ENCODE assay signal across 35 cellular contexts in genomic region chr16:78496189-78496588, GRCh38.
A peak's percentile ranks its signal among the peaks of the same experiment; 100 is the strongest.
DNase-seq lines count a peak whose midpoint lies in the region; ATAC-seq, FAIRE-seq and TF ChIP-seq lines count a peak whose summit lies in the region.
"Had no signal": no experiment of that assay in that cellular context is flagged by ENCODE, and none has a peak within 500 bp of the region (broad histone marks: within the 10 kb centered on the region; RNA-seq: fewer than 3 reads in every experiment).

No MANE protein-coding gene starts in this region.

- CTCF ChIA-PET in HepG2 (lab: Yijun Ruan, JAX; ENCODE audit: low intra/inter-chr PET ratio, low total read pairs): no interaction called here

- TF ChIP-seq EP300 in HepG2 (IDR thresholded peaks at IDR 0.05; ENCODE audit: low read depth in 2 of 2, low read length in 2 of 2) (no peak), HepG2 (CRISPR knock-in tag; IDR thresholded peaks at IDR 0.05; ENCODE audit: borderline replicate concordance) (no peak)

- H3K36me3 ChIP-seq in liver (ENCODE audit: control insufficient read depth in 4 of 4, insufficient read depth in 3 of 4, low read depth in 1 of 4, low read length in 3 of 4) (no peaks in the 10 kb centered on the region), HepG2 (replicated peaks in 1 of 2; ENCODE audit: control insufficient read depth in 1 of 2, insufficient read depth in 2 of 2, low read length in 2 of 2) (no peaks in the 10 kb centered on the region), right lobe of liver (no peaks in the 10 kb centered on the region), psoas muscle (ENCODE audit: insufficient read depth in 1 of 2, low read depth in 1 of 2) (no peaks in the 10 kb centered on the region)
- H3K36me3 ChIP-seq: BE2C; BLaER1; BLaER1 treated with 17β-estradiol and CSF1 and Interleukin-3, amounts not matched to agents 10 nM and 100 nM had no signal

- in situ Hi-C loops in HepG2 (cut with HindIII; ENCODE audit: extremely low pct_ligation_motif_present, low pct_unique_long_range_greater_than_20kb): no loop called here

- H3K4me2 ChIP-seq in HepG2 (ENCODE audit: low read depth, low read length): no peak overlapping the region
- H3K4me2 ChIP-seq: A549; BLaER1; BLaER1 treated with 17β-estradiol and CSF1 and Interleukin-3, amounts not matched to agents 10 nM and 100 nM had no signal

- no peaks in the 10 kb centered on the region for H3K79me2 ChIP-seq in HepG2 (ENCODE audit: insufficient read depth, low read length)

- FAIRE-seq in HepG2 (lab: Jason Lieb, UNC): no peak
- FAIRE-seq: A204.1, A549, D721Med had no signal

- no peak overlapping the region for H3K4me3 ChIP-seq in liver (ENCODE audit: low read depth in 1 of 3, low read length in 3 of 3)
- H3K4me3 ChIP-seq in HepG2 (replicated peaks in 1 of 3; ENCODE audit: insufficient read depth in 1 of 3, low read depth in 2 of 3, low read length in 3 of 3): no peak overlapping the region
- no peak overlapping the region for H3K4me3 ChIP-seq in right lobe of liver
- no peak overlapping the region for H3K4me3 ChIP-seq in psoas muscle
- H3K4me3 ChIP-seq: A549; BLaER1; BLaER1 treated with 17β-estradiol and CSF1 and Interleukin-3, amounts not matched to agents 10 nM and 100 nM had no signal

- H3K27ac ChIP-seq in liver (ENCODE audit: low read depth in 1 of 2, low read length in 2 of 2): no peak overlapping the region
- no peak overlapping the region for H3K27ac ChIP-seq in HepG2 (ENCODE audit: extremely low read length, insufficient read depth, low read length)
- H3K27ac ChIP-seq in right lobe of liver: no peak overlapping the region
- no peak overlapping the region for H3K27ac ChIP-seq in psoas muscle
- H3K27ac ChIP-seq: 22Rv1; A549; BLaER1; BLaER1 treated with 17β-estradiol and CSF1 and Interleukin-3, amounts not matched to agents 10 nM and 100 nM; C4-2B had no signal

- POLR2A ChIA-PET in HepG2 (lab: Yijun Ruan, JAX): no interaction called here

- WGBS in liver: 53% methylated on average over 7 of the region's 7 CpGs
- 97% methylated on average over 7 of the region's 7 CpGs for WGBS in HepG2 (ENCODE audit: low lambda C conversion rate)
- 43% methylated on average over 7 of the region's 7 CpGs for WGBS in right lobe of liver (ENCODE audit: insufficient coverage, low coverage, low lambda C conversion rate, missing lambda C conversion rate)
- 56 to 69% (median 60%) methylated on average over 7 of the region's 7 CpGs for WGBS in psoas muscle, 3 donors

- H3K9ac ChIP-seq in liver (ENCODE audit: low read depth in 1 of 2, low read length in 2 of 2) (no peak overlapping the region), HepG2 (ENCODE audit: insufficient read depth, low read depth, low read length) (no peak overlapping the region)
- H3K9ac ChIP-seq: BLaER1; BLaER1 treated with 17β-estradiol and CSF1 and Interleukin-3, amounts not matched to agents 10 nM and 100 nM had no signal

- TF ChIP-seq POLR2A in HepG2 (IDR thresholded peaks at IDR 0.05; ENCODE audit: insufficient read depth in 1 of 2, low read depth in 2 of 2, low read length in 2 of 2) (no peak), right lobe of liver (IDR thresholded peaks at IDR 0.05) (no peak)

- DNase-seq in HepG2 (ENCODE audit: low spot score) (no peak), ecto neural progenitor cell (ENCODE audit: low spot score) (peak; percentile 1), left lobe of liver (ENCODE audit: low spot score) (no peak), right lobe of liver (no peak), activated T-cell treated with anti-CD3 and anti-CD28 coated beads for 4 hours (no peak), psoas muscle (no peak)
- DNase-seq: 8988T; ACHN; AML-193; BE2C; C1 segment of cervical spinal cord; Caco-2; Calu3; CD4-positive, alpha-beta memory T cell; CD4-positive, alpha-beta T cell; CD4-positive, CD25-positive, alpha-beta regulatory T cell; CD8-positive, alpha-beta memory T cell; CD8-positive, alpha-beta T cell; COR-L47; DMS 273 treated with DMSO at 0.1 percent for 48 hours; DMS153; DMS53; DMS79; DMS79 treated with DMSO at 0.1 percent for 48 hours; DND-41; EL had no signal

- no peak for TF ChIP-seq CTCF in liver (IDR thresholded peaks at IDR 0.05; ENCODE audit: low read depth, low read length, missing input control)
- TF ChIP-seq CTCF in HepG2 (CRISPR knock-in tag; IDR thresholded peaks at IDR 0.05): no peak
- TF ChIP-seq CTCF in right lobe of liver (IDR thresholded peaks at IDR 0.05): no peak
- TF ChIP-seq CTCF in psoas muscle (IDR thresholded peaks at IDR 0.05): no peak

- H3K9me3 ChIP-seq in liver (ENCODE audit: control insufficient read depth in 4 of 4, low read length in 3 of 4) (no peaks in the 10 kb centered on the region), HepG2 (ENCODE audit: low read length) (no peaks in the 10 kb centered on the region), right lobe of liver (no peaks in the 10 kb centered on the region), psoas muscle (no peaks in the 10 kb centered on the region)
- H3K9me3 ChIP-seq: A549; BE2C; BLaER1; BLaER1 treated with 17β-estradiol and CSF1 and Interleukin-3, amounts not matched to agents 10 nM and 100 nM; Caco-2 had no signal

- BruUV-seq in HepG2 (replicated peaks; lab: Mats Ljungman, UMichigan): no TSS peak

- H3K27me3 ChIP-seq in liver (ENCODE audit: control insufficient read depth in 4 of 4, insufficient read depth in 4 of 4, low read length in 3 of 4): no peaks in the 10 kb centered on the region
- H3K27me3 ChIP-seq in HepG2 (ENCODE audit: control insufficient read depth in 1 of 2, insufficient read depth in 2 of 2, low read length in 2 of 2): no peaks in the 10 kb centered on the region
- no peaks in the 10 kb centered on the region for H3K27me3 ChIP-seq in right lobe of liver
- no peaks in the 10 kb centered on the region for H3K27me3 ChIP-seq in psoas muscle (ENCODE audit: insufficient read depth in 3 of 3, low read length in 2 of 3)
- H3K27me3 ChIP-seq: BE2C; BLaER1; BLaER1 treated with 17β-estradiol and CSF1 and Interleukin-3, amounts not matched to agents 10 nM and 100 nM had no signal

- H3K4me1 ChIP-seq in liver (ENCODE audit: control insufficient read depth in 4 of 4, insufficient read depth in 4 of 4, low read length in 3 of 4): peaks cover under 1 to 23% (median 15%) of the 10 kb centered on the region in 4 donors
- H3K4me1 ChIP-seq in HepG2 (ENCODE audit: insufficient read depth, low read length): peaks cover 23% of the 10 kb centered on the region
- peaks cover 0 to 6% (median 0%) of the 10 kb centered on the region in 4 donors for H3K4me1 ChIP-seq in right lobe of liver
- H3K4me1 ChIP-seq in psoas muscle: no peaks in the 10 kb centered on the region
- H3K4me1 ChIP-seq: A549, BE2C had no signal

- TF ChIP-seq RAD21 in liver (IDR thresholded peaks at IDR 0.05) (no peak), HepG2 (CRISPR knock-in tag; IDR thresholded peaks at IDR 0.05) (no peak)

- intact Hi-C loops in HepG2 (cut with micrococcal nuclease; ENCODE audit: unreplicated experiment): no loop called here
- intact Hi-C loops in right lobe of liver (cut with DNase I): no loop called here
- intact Hi-C loops in psoas muscle (cut with DNase I): loop anchor here in 1 of 2 donors (10.0 kb wide), 1 partner anchor 371 kb away; no protein-coding TSS in a partner anchor

- no peaks in the 10 kb centered on the region for H4K20me1 ChIP-seq in HepG2 (ENCODE audit: insufficient read depth, low read length)
- H4K20me1 ChIP-seq: BLaER1; BLaER1 treated with 17β-estradiol and CSF1 and Interleukin-3, amounts not matched to agents 10 nM and 100 nM had no signal

- H2AFZ ChIP-seq in HepG2 (ENCODE audit: low read length): no peak overlapping the region

- no peak for ATAC-seq in HepG2
- peak; percentile 56 for ATAC-seq in left lobe of liver
- ATAC-seq in right lobe of liver: peak; percentile 31 to 79 (median 50)
- no peak for ATAC-seq in psoas muscle
- ATAC-seq in esophagus mucosa: no peak
- ATAC-seq: A549; CD8-positive, alpha-beta T cell had no signal

TF ChIP-seq in liver, 16 proteins besides CTCF, POLR2A, EP300 and RAD21 (continues in another document):
- TF ChIP-seq, protein P1, sequence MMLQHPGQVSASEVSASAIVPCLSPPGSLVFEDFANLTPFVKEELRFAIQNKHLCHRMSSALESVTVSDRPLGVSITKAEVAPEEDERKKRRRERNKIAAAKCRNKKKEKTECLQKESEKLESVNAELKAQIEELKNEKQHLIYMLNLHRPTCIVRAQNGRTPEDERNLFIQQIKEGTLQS (IDR thresholded peaks at IDR 0.05): no peak
- TF ChIP-seq TAF1 (conservative IDR thresholded peaks at IDR 0.05) (no peak), JUND (IDR thresholded peaks at IDR 0.05) (no peak), FOXA2 (IDR thresholded peaks at IDR 0.05) (no peak), NR2F2 (IDR thresholded peaks at IDR 0.05) (no peak), FOXA1 (IDR thresholded peaks at IDR 0.05) (no peak), HNF4A (conservative IDR thresholded peaks at IDR 0.05) (peak in 1 of 2 donors; percentile 25), EGR1 (IDR thresholded peaks at IDR 0.05; ENCODE audit: low read depth in 2 of 2) (no peak), SP1 (IDR thresholded peaks at IDR 0.05) (no peak), GABPA (IDR thresholded peaks at IDR 0.05 in 1 of 2, conservative IDR thresholded peaks at IDR 0.05 in 1 of 2) (no peak), HNF4G (IDR thresholded peaks at IDR 0.05) (no peak)
- TF ChIP-seq, protein P2, sequence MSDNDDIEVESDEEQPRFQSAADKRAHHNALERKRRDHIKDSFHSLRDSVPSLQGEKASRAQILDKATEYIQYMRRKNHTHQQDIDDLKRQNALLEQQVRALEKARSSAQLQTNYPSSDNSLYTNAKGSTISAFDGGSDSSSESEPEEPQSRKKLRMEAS (IDR thresholded peaks at IDR 0.05): peak; percentile 19

TF ChIP-seq in HepG2, 621 proteins besides CTCF, POLR2A, EP300 and RAD21 (continues in another document):
- TF ChIP-seq ZBTB8A (CRISPR knock-in tag; IDR thresholded peaks at IDR 0.05; ENCODE audit: borderline replicate concordance, low read depth) (no peak), ZBTB7A (CRISPR knock-in tag; IDR thresholded peaks at IDR 0.05) (no peak), ZNF468 (CRISPR knock-in tag; IDR thresholded peaks at IDR 0.05) (no peak)
- TF ChIP-seq, protein P3, sequence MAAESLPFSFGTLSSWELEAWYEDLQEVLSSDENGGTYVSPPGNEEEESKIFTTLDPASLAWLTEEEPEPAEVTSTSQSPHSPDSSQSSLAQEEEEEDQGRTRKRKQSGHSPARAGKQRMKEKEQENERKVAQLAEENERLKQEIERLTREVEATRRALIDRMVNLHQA (CRISPR knock-in tag; IDR thresholded peaks at IDR 0.05): no peak
- TF ChIP-seq, protein P4, sequence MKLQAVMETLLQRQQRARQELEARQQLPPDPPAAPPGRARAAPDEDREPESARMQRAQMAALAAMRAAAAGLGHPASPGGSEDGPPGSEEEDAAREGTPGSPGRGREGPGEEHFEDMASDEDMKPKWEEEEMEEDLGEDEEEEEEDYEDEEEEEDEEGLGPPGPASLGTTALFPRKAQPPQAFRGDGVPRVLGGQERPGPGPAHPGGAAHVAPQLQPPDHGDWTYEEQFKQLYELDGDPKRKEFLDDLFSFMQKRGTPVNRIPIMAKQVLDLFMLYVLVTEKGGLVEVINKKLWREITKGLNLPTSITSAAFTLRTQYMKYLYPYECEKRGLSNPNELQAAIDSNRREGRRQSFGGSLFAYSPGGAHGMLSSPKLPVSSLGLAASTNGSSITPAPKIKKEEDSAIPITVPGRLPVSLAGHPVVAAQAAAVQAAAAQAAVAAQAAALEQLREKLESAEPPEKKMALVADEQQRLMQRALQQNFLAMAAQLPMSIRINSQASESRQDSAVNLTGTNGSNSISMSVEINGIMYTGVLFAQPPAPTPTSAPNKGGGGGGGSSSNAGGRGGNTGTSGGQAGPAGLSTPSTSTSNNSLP (IDR thresholded peaks at IDR 0.05; ENCODE audit: low read depth, low read length): no peak

Comparison
In these comparisons a context has a peak if more than half of its experiments do, and no peak if none do; other contexts are left out.
1. ATAC-seq: peak in left lobe of liver (single experiment) and right lobe of liver (4 of 4); none in HepG2 (single experiment), psoas muscle (0 of 4) and esophagus mucosa (single experiment).